Comparison of ENCODE assay signal across 18 cellular contexts in the genomic region with DNA sequence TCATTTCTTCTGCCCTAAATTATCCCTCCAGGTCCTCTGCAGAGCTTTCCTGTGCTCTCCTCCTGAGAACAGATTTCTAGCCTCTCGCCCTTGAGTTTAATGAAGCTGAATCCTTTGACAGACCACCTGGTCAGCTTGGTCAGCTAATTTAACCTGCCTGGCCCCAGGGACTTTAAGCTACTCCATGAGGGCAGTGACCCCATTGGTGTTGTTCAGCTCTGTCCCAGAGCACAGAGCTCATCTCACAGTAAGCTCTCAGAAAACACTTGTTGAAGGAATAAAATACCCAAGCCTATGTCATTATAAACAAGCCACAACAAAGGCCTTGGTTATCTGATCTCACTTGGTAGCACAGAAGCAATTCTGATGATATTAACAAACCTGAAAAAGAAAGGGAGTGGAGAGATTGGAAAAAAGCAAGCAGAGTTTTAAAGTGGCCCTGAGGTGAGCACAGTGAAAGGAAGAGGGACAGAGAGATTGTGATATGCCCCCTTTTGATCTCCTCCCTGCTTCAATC. TPM values are rescaled to one million over a fixed set of nuclear protein-coding genes. Genes with fewer than 3 reads are reported as not detected.
A peak's percentile ranks its signal among the peaks of the same experiment; 100 is the strongest.
DNase-seq lines count a peak whose midpoint lies in the region; ATAC-seq and TF ChIP-seq lines count a peak whose summit lies in the region.
"Had no signal": no experiment of that assay in that cellular context is flagged by ENCODE, and none has a peak within 500 bp of the region (broad histone marks: within the 10 kb centered on the region; RNA-seq: fewer than 3 reads in every experiment).

No MANE protein-coding gene starts in this region.

- WGBS in upper lobe of left lung, 2 donors, result 89 to 93% methylated on average over 1 of the region's 1 CpG

- no peaks in the 10 kb centered on the region for H3K9me3 Mint-ChIP-seq in T-helper 2 cell treated with Interferon-gamma antibody and Interleukin-4, amounts not matched to agents 5 μg/mL and 100 μg/mL, for 36 hours
- H3K9me3 Mint-ChIP-seq in activated naive CD8-positive, alpha-beta T cell treated with anti-CD3 and anti-CD28 coated beads for 36 hours, result no peaks in the 10 kb centered on the region
- H3K9me3 Mint-ChIP-seq: CD8-positive, alpha-beta memory T cell had no signal

- H3K4me3 Mint-ChIP-seq in T-helper 2 cell treated with Interferon-gamma antibody and Interleukin-4, amounts not matched to agents 5 μg/mL and 100 μg/mL, for 36 hours, result no peak overlapping the region
- H3K4me3 Mint-ChIP-seq in activated naive CD8-positive, alpha-beta T cell treated with anti-CD3 and anti-CD28 coated beads for 36 hours, result no peak overlapping the region
- H3K4me3 Mint-ChIP-seq: CD8-positive, alpha-beta memory T cell had no signal

- no peaks in the 10 kb centered on the region for H3K27me3 Mint-ChIP-seq in T-helper 2 cell treated with Interferon-gamma antibody and Interleukin-4, amounts not matched to agents 5 μg/mL and 100 μg/mL, for 36 hours (ENCODE audit: low read depth)
- H3K27me3 Mint-ChIP-seq in activated naive CD8-positive, alpha-beta T cell treated with anti-CD3 and anti-CD28 coated beads for 36 hours, result no peaks in the 10 kb centered on the region

- H3K4me1 ChIP-seq in upper lobe of left lung, result peaks cover 0 to 4% (median 0%) of the 10 kb centered on the region in 4 donors

- DNase-seq in NCI-H82 (lab: John Stamatoyannopoulos, UW) (peak; percentile 25), NCI-H82 treated with DMSO at 0.1 percent for 48 hours (lab: John Stamatoyannopoulos, UW; ENCODE audit: unreplicated experiment) (no peak), sciatic nerve (ENCODE audit: low spot score) (no peak), SK-N-DZ (ENCODE audit: low spot score) (no peak), upper lobe of left lung (no peak)
- DNase-seq in Jurkat, Clone E6-1 (ENCODE audit: low read depth, low spot score), result peak; percentile 40
- DNase-seq in T-helper 2 cell treated with Interferon-gamma antibody and Interleukin-4, amounts not matched to agents 5 μg/mL and 100 μg/mL, for 36 hours (ENCODE audit: low spot score), result no peak
- DNase-seq in activated naive CD8-positive, alpha-beta T cell treated with anti-CD3 and anti-CD28 coated beads for 36 hours, result no peak
- DNase-seq: AML-193; C1 segment of cervical spinal cord; Calu3; CD8-positive, alpha-beta memory T cell; NCI-H1105; NCI-H2029 treated with DMSO at 0.1 percent for 48 hours; NCI-H69 had no signal

- no peak overlapping the region for H3K27ac ChIP-seq in upper lobe of left lung
- H3K27ac ChIP-seq: KMS-11, SJSA1 had no signal

- no peak overlapping the region for H3K4me3 ChIP-seq in Jurkat, Clone E6-1 (ENCODE audit: low read length)
- H3K4me3 ChIP-seq in upper lobe of left lung, result no peak overlapping the region
- H3K4me3 ChIP-seq: SJSA1 had no signal

- no peak for TF ChIP-seq EP300 in upper lobe of left lung (IDR thresholded peaks at IDR 0.05)

- H3K36me3 Mint-ChIP-seq in T-helper 2 cell treated with Interferon-gamma antibody and Interleukin-4, amounts not matched to agents 5 μg/mL and 100 μg/mL, for 36 hours (ENCODE audit: low read depth), result no peaks in the 10 kb centered on the region
- H3K36me3 Mint-ChIP-seq in activated naive CD8-positive, alpha-beta T cell treated with anti-CD3 and anti-CD28 coated beads for 36 hours, result no peaks in the 10 kb centered on the region
- H3K36me3 Mint-ChIP-seq: CD8-positive, alpha-beta memory T cell had no signal

- H3K9me3 ChIP-seq in upper lobe of left lung, result no peaks in the 10 kb centered on the region

- intact Hi-C loops in sciatic nerve (cut with DNase I), result no loop called here

- H3K27ac Mint-ChIP-seq in T-helper 2 cell treated with Interferon-gamma antibody and Interleukin-4, amounts not matched to agents 5 μg/mL and 100 μg/mL, for 36 hours, result peak overlapping the region; percentile 54
- H3K27ac Mint-ChIP-seq in activated naive CD8-positive, alpha-beta T cell treated with anti-CD3 and anti-CD28 coated beads for 36 hours, result no peak overlapping the region
- H3K27ac Mint-ChIP-seq: CD8-positive, alpha-beta memory T cell had no signal

- ATAC-seq in sciatic nerve (peak; percentile 58), upper lobe of left lung (ENCODE audit: low FRiP score in 2 of 2) (no peak)
- ATAC-seq: HCT116 had no signal

- peaks cover 14% of the 10 kb centered on the region for H3K4me1 Mint-ChIP-seq in T-helper 2 cell treated with Interferon-gamma antibody and Interleukin-4, amounts not matched to agents 5 μg/mL and 100 μg/mL, for 36 hours (ENCODE audit: low read depth)
- H3K4me1 Mint-ChIP-seq in activated naive CD8-positive, alpha-beta T cell treated with anti-CD3 and anti-CD28 coated beads for 36 hours, result peaks cover 3% of the 10 kb centered on the region
- H3K4me1 Mint-ChIP-seq: CD8-positive, alpha-beta memory T cell had no signal

- no peak for TF ChIP-seq POLR2A in upper lobe of left lung (IDR thresholded peaks at IDR 0.05)

- TF ChIP-seq CTCF in upper lobe of left lung (IDR thresholded peaks at IDR 0.05), result no peak

- H3K27me3 ChIP-seq in upper lobe of left lung, result no peaks in the 10 kb centered on the region
- H3K27me3 ChIP-seq: SJSA1 had no signal

- no peaks in the 10 kb centered on the region for H3K36me3 ChIP-seq in upper lobe of left lung
- H3K36me3 ChIP-seq: SJSA1 had no signal

RNA-seq across cellular contexts. Expression of a gene that starts 24.4 kb away (rescaled TPM):
- 0.70 TPM for polyA plus RNA-seq in Jurkat, Clone E6-1 (2012; ENCODE audit: insufficient read depth, insufficient read length)
- 3.2 TPM for total RNA-seq in sciatic nerve
- total RNA-seq in activated naive CD8-positive, alpha-beta T cell treated with anti-CD3 and anti-CD28 coated beads for 36 hours, result 1 to 10 TPM in 1 of 2 experiments, under 1 TPM in 1; 0.82 to 1.2 TPM
- polyA plus RNA-seq in SK-N-DZ (2014; cell fraction: cytosol; rRNA removed), result not detected in 2 replicates
- not detected in 2 replicates for polyA plus RNA-seq in SK-N-DZ (2014; cell fraction: nucleus; rRNA removed)
- total RNA-seq in upper lobe of left lung, result 1 to 10 TPM in 1 of 6 donors, under 1 TPM in 5; 0.11 to 1.0 (median 0.56) TPM
- polyA plus RNA-seq: CD8-positive, alpha-beta memory T cell had no signal

RNA-seq across cellular contexts. Expression of a gene that starts 58.9 kb away (rescaled TPM):
- 39.3 TPM for polyA plus RNA-seq in Jurkat, Clone E6-1 (2012; ENCODE audit: insufficient read depth, insufficient read length)
- total RNA-seq in sciatic nerve (24.0 TPM), upper lobe of left lung (10 to 100 TPM; 15.1 to 36.8 (median 22.0) TPM)
- 10 to 100 TPM; 43.3 to 44.2 TPM for total RNA-seq in activated naive CD8-positive, alpha-beta T cell treated with anti-CD3 and anti-CD28 coated beads for 36 hours
- 19.8 and 24.4 TPM in 2 replicates for polyA plus RNA-seq in SK-N-DZ (2014; cell fraction: cytosol; rRNA removed)
- polyA plus RNA-seq in SK-N-DZ (2014; cell fraction: nucleus; rRNA removed), result 5.8 and 14.9 TPM in 2 replicates

Comparison
In these comparisons a context has a peak if more than half of its experiments do, and no peak if none do; other contexts are left out.
1. DNase-seq: peak in NCI-H82 (single experiment) and Jurkat, Clone E6-1 (single experiment); none in NCI-H82 treated with DMSO at 0.1 percent for 48 hours (single experiment), T-helper 2 cell treated with Interferon-gamma antibody and Interleukin-4, amounts not matched to agents 5 μg/mL and 100 μg/mL, for 36 hours (single experiment), sciatic nerve (single experiment), activated naive CD8-positive, alpha-beta T cell treated with anti-CD3 and anti-CD28 coated beads for 36 hours (single experiment), SK-N-DZ (single experiment) and upper lobe of left lung (0 of 2).